In genomic region chr2:102615620-102616436, GRCh38 we compare ENCODE assay signal across 9 cellular contexts. TPM values are rescaled to one million over a fixed set of nuclear protein-coding genes. Genes with fewer than 3 reads are reported as not detected.
DNase-seq lines count a peak whose midpoint lies in the region; ATAC-seq, FAIRE-seq and TF ChIP-seq lines count a peak whose summit lies in the region.
"Had no signal": no experiment of that assay in that cellular context is flagged by ENCODE, and none has a peak within 500 bp of the region (broad histone marks: within the 10 kb centered on the region; RNA-seq: fewer than 3 reads in every experiment).

No MANE protein-coding gene starts in this region.

- no peak overlapping the region for H3K4me3 ChIP-seq in thyroid gland (replicated peaks in 1 of 3)

- TF ChIP-seq POLR2A in thyroid gland (IDR thresholded peaks at IDR 0.05), result no peak

- TF ChIP-seq CTCF in VCaP (conservative IDR thresholded peaks at IDR 0.05), result peak; percentile 98
- TF ChIP-seq CTCF in thyroid gland (IDR thresholded peaks at IDR 0.05), result peak in 5 of 6 experiments; percentile 49 to 85 (median 77)

- 19 to 20% methylated on average over 5 of the region's 5 CpGs for WGBS in thyroid gland, 2 donors

- peak; percentile 92 for ATAC-seq in HG02885 (IDR thresholded peaks at IDR 0.05; ENCODE audit: poor library complexity, unreplicated experiment)

- DNase-seq in AML-193 (lab: John Stamatoyannopoulos, UW), result peak; percentile 74 to 76
- peak; percentile 28 for DNase-seq in GM18507 (ENCODE audit: extremely low spot score, insufficient read length, low read depth)
- DNase-seq in NCI-H2171 treated with DMSO at 0.1 percent for 48 hours (lab: John Stamatoyannopoulos, UW), result peak; percentile 41
- DNase-seq in epidermal melanocyte (ENCODE audit: insufficient read length, low spot score), result peak; percentile 50
- peak; percentile 67 for DNase-seq in myocyte (ENCODE audit: low read depth)
- DNase-seq in thyroid gland, result peak; percentile 56 to 68

- no peaks in the 10 kb centered on the region for H3K9me3 ChIP-seq in thyroid gland

- FAIRE-seq in GM18507 (lab: Jason Lieb, UNC), result peak; percentile 69

- no peaks in the 10 kb centered on the region for H3K36me3 ChIP-seq in thyroid gland

- H3K27ac ChIP-seq in VCaP, result no peak overlapping the region
- no peak overlapping the region for H3K27ac ChIP-seq in thyroid gland

- H3K27me3 ChIP-seq in thyroid gland, result no peaks in the 10 kb centered on the region

- peaks cover 8 to 11% of the 10 kb centered on the region in 2 donors for H3K4me1 ChIP-seq in thyroid gland

- intact Hi-C loops in thyroid gland (cut with DNase I), result loop anchor here (10.0 kb wide), 1 partner anchor 141 kb away; the partner anchor contains the start of gene SLC9A4

RNA-seq across cellular contexts. Expression of gene SLC9A2, which starts 3.5 kb away (rescaled TPM):
- 0.57 and 0.75 TPM in 2 replicates for total RNA-seq in myocyte
- polyA plus RNA-seq in myocyte (2012), result 0.10 TPM
- 1 to 10 TPM in 2 of 4 donors, under 1 TPM in 2; 0.33 to 4.0 (median 0.87) TPM for total RNA-seq in thyroid gland
- polyA plus RNA-seq: IgD-negative memory B cell had no signal
